ENCODE assay signal across 8 cellular contexts in the genomic region with DNA sequence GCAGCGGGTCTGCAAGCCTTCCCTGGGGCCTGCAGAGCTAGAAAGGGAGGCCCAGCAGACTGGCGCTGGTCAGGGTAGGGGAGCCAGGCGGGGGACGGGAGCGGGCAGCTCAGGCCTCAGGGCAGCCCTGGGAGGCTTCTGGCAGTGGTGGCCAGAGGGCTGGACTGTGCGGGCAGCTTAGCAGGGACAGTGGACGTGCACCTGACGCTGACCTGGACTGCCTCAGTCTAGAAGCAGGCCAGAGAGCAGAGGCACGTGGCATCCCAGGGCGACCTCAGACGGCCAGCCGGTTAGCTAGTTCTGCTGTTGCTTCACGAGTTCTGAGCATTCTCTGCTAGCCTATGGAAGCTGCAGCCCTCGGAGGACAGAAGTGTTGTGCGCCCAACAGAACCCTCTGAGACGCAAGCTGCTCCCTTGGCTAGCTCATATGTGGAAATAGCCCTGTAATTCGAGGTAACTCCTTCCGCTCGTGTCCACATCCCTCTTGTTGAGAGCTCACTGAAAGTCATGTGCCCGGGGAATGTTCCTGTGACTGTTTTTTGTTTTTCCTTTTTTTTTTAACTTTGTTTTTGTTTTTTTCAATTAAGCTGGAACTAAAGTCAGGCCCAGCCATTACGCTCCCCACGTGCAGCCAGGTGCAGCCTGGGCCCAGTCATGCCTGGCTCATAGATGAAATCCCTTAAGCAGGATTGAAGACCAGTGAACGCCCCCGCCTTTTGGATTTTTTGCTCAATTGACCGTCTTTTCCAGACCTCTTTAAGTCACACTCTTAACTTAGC. TPM values are rescaled to one million over a fixed set of nuclear protein-coding genes. Genes with fewer than 3 reads are reported as not detected.
DNase-seq lines count a peak whose midpoint lies in the region; ATAC-seq and TF ChIP-seq lines count a peak whose summit lies in the region.

No MANE protein-coding gene starts in this region.

- H3K27me3 ChIP-seq in BLaER1 treated with 17β-estradiol and CSF1 and Interleukin-3, amounts not matched to agents 10 nM and 100 nM = no peaks in the 10 kb centered on the region; a peak in 1 of 22 replicates
- no peaks in the 10 kb centered on the region for H3K27me3 ChIP-seq in breast epithelium

- H3K9me3 Mint-ChIP-seq in IgD-negative memory B cell = no peaks in the 10 kb centered on the region
- no peaks in the 10 kb centered on the region for H3K9me3 Mint-ChIP-seq in naive B cell

- intact Hi-C loops in breast epithelium (cut with DNase I; ENCODE audit: low total_unique reads) = loop anchor here (10.0 kb wide), 2 partner anchors 131 to 171 kb away; partner anchors contain the start of genes DAZAP1 and GAMT

- no peak for TF ChIP-seq POLR2A in breast epithelium (IDR thresholded peaks at IDR 0.05)

- DNase-seq in breast epithelium (ENCODE audit: low spot score in 2 of 2) = no peak
- no peak for DNase-seq in naive B cell
- DNase-seq in DMS114 treated with DMSO at 0.1 percent for 48 hours (lab: John Stamatoyannopoulos, UW; ENCODE audit: unreplicated experiment) = no peak
- no peak for DNase-seq in KG1 (lab: John Stamatoyannopoulos, UW)
- no peak for DNase-seq in Ammon's horn (ENCODE audit: low spot score)

- H3K36me3 Mint-ChIP-seq in IgD-negative memory B cell (peaks cover 7% of the 10 kb centered on the region), naive B cell (peaks cover 0 to 5% of the 10 kb centered on the region in 2 donors)

- no peaks in the 10 kb centered on the region for H3K9me3 ChIP-seq in BLaER1 treated with 17β-estradiol and CSF1 and Interleukin-3, amounts not matched to agents 10 nM and 100 nM (replicated peaks in 1 of 11)
- no peaks in the 10 kb centered on the region for H3K9me3 ChIP-seq in breast epithelium

- peak overlapping the region; percentile 73 to 95 (median 89) for H3K27ac Mint-ChIP-seq in IgD-negative memory B cell
- peak overlapping the region; percentile 86 to 98 (median 91) for H3K27ac Mint-ChIP-seq in naive B cell

- peak overlapping the region in 9 of 11 experiments; percentile 96 to 99 (median 99); a peak in 13 of 22 replicates for H3K27ac ChIP-seq in BLaER1 treated with 17β-estradiol and CSF1 and Interleukin-3, amounts not matched to agents 10 nM and 100 nM
- H3K27ac ChIP-seq in breast epithelium = peak overlapping the region; percentile 94 to 99

- H3K4me1 ChIP-seq in BLaER1 treated with 17β-estradiol and CSF1 and Interleukin-3, amounts not matched to agents 10 nM and 100 nM = peaks cover 61 to 81% (median 74%) of the 10 kb centered on the region in 10 experiments
- peaks cover 36 to 59% of the 10 kb centered on the region in 2 donors for H3K4me1 ChIP-seq in breast epithelium

- TF ChIP-seq CTCF in breast epithelium (IDR thresholded peaks at IDR 0.05) = no peak

- peak overlapping the region; percentile 27 to 90 (median 72) for H3K4me3 Mint-ChIP-seq in IgD-negative memory B cell
- peak overlapping the region; percentile 32 to 96 (median 68) for H3K4me3 Mint-ChIP-seq in naive B cell

- peaks cover 33 to 37% (median 35%) of the 10 kb centered on the region in 3 donors for H3K4me1 Mint-ChIP-seq in IgD-negative memory B cell
- peaks cover 51 to 64% (median 63%) of the 10 kb centered on the region in 3 donors for H3K4me1 Mint-ChIP-seq in naive B cell

- peaks cover 49 to 69% (median 57%) of the 10 kb centered on the region in 11 experiments for H3K36me3 ChIP-seq in BLaER1 treated with 17β-estradiol and CSF1 and Interleukin-3, amounts not matched to agents 10 nM and 100 nM
- H3K36me3 ChIP-seq in breast epithelium = peaks cover 5% of the 10 kb centered on the region

- no peaks in the 10 kb centered on the region for H3K27me3 Mint-ChIP-seq in IgD-negative memory B cell
- no peaks in the 10 kb centered on the region for H3K27me3 Mint-ChIP-seq in naive B cell

- H3K4me3 ChIP-seq in BLaER1 treated with 17β-estradiol and CSF1 and Interleukin-3, amounts not matched to agents 10 nM and 100 nM = peak overlapping the region in 3 of 10 experiments; percentile 70 to 76 (median 72); a peak in 4 of 20 replicates
- H3K4me3 ChIP-seq in breast epithelium = no peak overlapping the region

- H3K4me2 ChIP-seq in BLaER1 treated with 17β-estradiol and CSF1 and Interleukin-3, amounts not matched to agents 10 nM and 100 nM = peak overlapping the region; percentile 93 to 100 (median 99)

- ATAC-seq in naive B cell (ENCODE audit: low read depth in 2 of 2) (no peak), GM19395 (IDR thresholded peaks at IDR 0.05; ENCODE audit: unreplicated experiment) (no peak)

- H4K20me1 ChIP-seq in BLaER1 treated with 17β-estradiol and CSF1 and Interleukin-3, amounts not matched to agents 10 nM and 100 nM = peaks cover 55 to 86% (median 69%) of the 10 kb centered on the region in 11 experiments

- H3K9ac ChIP-seq in BLaER1 treated with 17β-estradiol and CSF1 and Interleukin-3, amounts not matched to agents 10 nM and 100 nM = peak overlapping the region; percentile 92 to 100 (median 99); a peak in 19 of 22 replicates

RNA-seq across cellular contexts. Expression of gene FAM174C, which starts 1.9 kb away (rescaled TPM):
- 115 TPM for polyA plus RNA-seq in IgD-negative memory B cell
- total RNA-seq in breast epithelium = 10 to 100 TPM; 43.9 to 60.6 (median 53.1) TPM
- 10 to 100 TPM; 48.9 to 80.0 (median 64.7) TPM for polyA plus RNA-seq in naive B cell (ENCODE audit: low read depth in 6 of 6)

RNA-seq across cellular contexts. Expression of gene CIRBP, which starts 4.3 kb away (rescaled TPM):
- polyA plus RNA-seq in IgD-negative memory B cell (377 TPM), naive B cell (ENCODE audit: low read depth in 6 of 6) (100 to 1,000 TPM; 253 to 449 (median 334) TPM)
- total RNA-seq in breast epithelium = 100 to 1,000 TPM; 458 to 758 (median 656) TPM

RNA-seq across cellular contexts. Expression of gene EFNA2, which starts 12.2 kb away (rescaled TPM):
- polyA plus RNA-seq in IgD-negative memory B cell (not detected), naive B cell (ENCODE audit: low read depth in 6 of 6) (not detected)
- total RNA-seq in breast epithelium = under 1 TPM in 1 of 3 donors, not detected in 2; 0.66 TPM

RNA-seq across cellular contexts. Expression of gene MIDN, which starts 25.1 kb away (rescaled TPM):
- polyA plus RNA-seq in IgD-negative memory B cell = 4.8 TPM
- 10 to 100 TPM; 13.8 to 28.5 (median 22.4) TPM for total RNA-seq in breast epithelium
- 1 to 10 TPM in 5 of 6 donors, under 1 TPM in 1; 0.78 to 5.5 (median 2.7) TPM for polyA plus RNA-seq in naive B cell (ENCODE audit: low read depth in 6 of 6)

RNA-seq across cellular contexts. Expression of gene ATP5F1D, which starts 31.9 kb away (rescaled TPM):
- 339 TPM for polyA plus RNA-seq in IgD-negative memory B cell
- total RNA-seq in breast epithelium = 10 to 100 TPM; 47.6 to 64.9 (median 61.3) TPM
- 100 to 1,000 TPM; 132 to 222 (median 199) TPM for polyA plus RNA-seq in naive B cell (ENCODE audit: low read depth in 6 of 6)
